ENCODE assay signal across 7 cellular contexts in the genomic region with DNA sequence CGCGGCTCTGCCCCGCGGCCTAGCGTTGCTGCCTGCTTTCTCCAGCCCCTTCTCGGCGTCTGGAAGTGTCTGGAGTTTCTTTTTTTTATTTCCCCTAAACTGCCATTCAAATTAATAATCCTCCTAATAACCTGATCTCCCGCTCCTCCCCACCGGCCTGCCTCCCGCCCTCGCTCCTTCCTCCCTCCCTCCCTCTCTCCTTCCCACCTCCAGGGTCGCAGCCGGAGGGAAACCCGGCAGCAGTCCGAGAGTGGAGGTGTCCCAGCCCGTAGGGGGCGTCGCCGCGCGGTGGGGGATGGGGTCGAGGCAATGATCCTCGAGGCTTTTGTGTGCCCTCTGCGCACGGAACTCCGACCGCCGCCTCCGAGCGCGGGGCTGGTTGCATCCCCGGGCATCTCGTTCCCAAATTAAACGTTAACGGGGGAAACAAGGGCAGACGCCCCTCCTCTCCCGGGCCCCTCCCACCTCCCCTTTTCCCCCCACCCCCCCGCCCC. TPM values are rescaled to one million over a fixed set of nuclear protein-coding genes. Genes with fewer than 3 reads are reported as not detected.
A peak's percentile ranks its signal among the peaks of the same experiment; 100 is the strongest.
DNase-seq lines count a peak whose midpoint lies in the region; ATAC-seq and TF ChIP-seq lines count a peak whose summit lies in the region.

No MANE protein-coding gene starts in this region.

- in situ Hi-C loops in Panc1 (cut with HindIII; ENCODE audit: low pct_unique_long_range_greater_than_20kb, low sequenced_read_pairs): no loop called here

- peaks cover 15% of the 10 kb centered on the region for H3K4me1 ChIP-seq in Panc1 (ENCODE audit: control insufficient read depth, insufficient read depth, low read length)

- CTCF ChIA-PET in Panc1 (lab: Charles Lee): no interaction called here

- POLR2A ChIA-PET in Panc1 (lab: Charles Lee): no interaction called here

- intact Hi-C loops in Panc1 (cut with micrococcal nuclease; ENCODE audit: unreplicated experiment): no loop called here

- no TSS peak for BruUV-seq in Panc1 (replicated peaks; lab: Mats Ljungman, UMichigan)

- peak overlapping the region; percentile 71 to 96 for H3K4me3 ChIP-seq in Panc1 (ENCODE audit: low read depth in 2 of 2, low read length in 2 of 2)

- no peaks in the 10 kb centered on the region for H3K9me3 ChIP-seq in Panc1 (ENCODE audit: control insufficient read depth, insufficient read depth, low read depth, low read length)

- TF ChIP-seq CTCF in Panc1 (IDR thresholded peaks at IDR 0.05): peak; percentile 57

- DNase-seq in Panc1 (ENCODE audit: low read depth, low spot score) (no peak), foreskin melanocyte (peak; percentile 50), nucleus accumbens (lab: John Stamatoyannopoulos, UW) (peak in 30 of 56 donors; percentile 10 to 66 (median 24)), ureter (ENCODE audit: low spot score) (peak; percentile 87)
- peak; percentile 88 for DNase-seq in activated effector memory CD4-positive, alpha-beta T cell treated with anti-CD3 and anti-CD28 coated beads, Interleukin-2, amount 50 U/mL, for 16 hours

- ATAC-seq in GM18508 (IDR thresholded peaks at IDR 0.05; ENCODE audit: insufficient read depth, unreplicated experiment): peak; percentile 5
- peak; percentile 28 for ATAC-seq in HG03342 (IDR thresholded peaks at IDR 0.05; ENCODE audit: unreplicated experiment)
- ATAC-seq in Panc1: peak; percentile 65

- H3K36me3 ChIP-seq in Panc1 (ENCODE audit: control insufficient read depth, insufficient read depth, low read length): peaks cover 10% of the 10 kb centered on the region

- peak overlapping the region; percentile 78 for H3K27ac ChIP-seq in Panc1 (ENCODE audit: low read length)

- no peaks in the 10 kb centered on the region for H3K27me3 ChIP-seq in Panc1 (ENCODE audit: control insufficient read depth, insufficient read depth, low read length)

RNA-seq across cellular contexts. Expression of gene SOCS2, which starts 1.1 kb away (rescaled TPM):
- total RNA-seq in Panc1 (2021; ENCODE audit: unreplicated experiment) (33.8 TPM), ureter (39.5 TPM)
- polyA plus RNA-seq in Panc1 (2012; ENCODE audit: insufficient read length): 16.7 TPM

Comparison
In these comparisons a context has a peak if more than half of its experiments do, and no peak if none do; other contexts are left out.
1. ATAC-seq: peak in every context shown above with its lines; median percentile 65 in Panc1; 28 in HG03342; 5 in GM18508.